ENCODE assay signal across 8 cellular contexts in genomic region chr10:75294866-75295692, GRCh38. TPM values are rescaled to one million over a fixed set of nuclear protein-coding genes. Genes with fewer than 3 reads are reported as not detected.
DNase-seq lines count a peak whose midpoint lies in the region; ATAC-seq, FAIRE-seq and TF ChIP-seq lines count a peak whose summit lies in the region.

No MANE protein-coding gene starts in this region.

- H3K36me3 Mint-ChIP-seq in nephron progenitor cell (ENCODE audit: low read depth), result peaks cover 7% of the 10 kb centered on the region

- ATAC-seq in GM19395 (IDR thresholded peaks at IDR 0.05; ENCODE audit: unreplicated experiment), result peak; percentile 78
- ATAC-seq in stimulated activated naive CD8-positive, alpha-beta T cell treated with anti-CD3 and anti-CD28 coated beads, Interleukin-15, Interleukin-2, amounts not matched to agents 100 U/mL and 50 U/mL, for 24 hours, result peak; percentile 91

- POLR2A ChIA-PET in BJ (lab: Charles Lee), result no interaction called here

- H3K27ac ChIP-seq in Peyer's patch, result peak overlapping the region; percentile 64 to 92 (median 76)

- H3K36me3 ChIP-seq in BJ (ENCODE audit: control insufficient read depth, insufficient read depth, low read length), result no peaks in the 10 kb centered on the region
- no peaks in the 10 kb centered on the region for H3K36me3 ChIP-seq in Peyer's patch

- H3K4me1 Mint-ChIP-seq in nephron progenitor cell, result peaks cover 32% of the 10 kb centered on the region

- peaks cover 0 to 15% (median 4%) of the 10 kb centered on the region in 4 donors for H3K4me1 ChIP-seq in Peyer's patch

- peak overlapping the region; percentile 82 for H3K27ac Mint-ChIP-seq in nephron progenitor cell

- TF ChIP-seq CTCF in BJ (IDR thresholded peaks at IDR 0.05; ENCODE audit: insufficient read depth, low read depth, low read length), result peak; percentile 24
- TF ChIP-seq CTCF in Peyer's patch (IDR thresholded peaks at IDR 0.05), result peak in 4 of 6 experiments; percentile 19 to 57 (median 46)
- TF ChIP-seq CTCF in fibroblast of the aortic adventitia (IDR thresholded peaks at IDR 0.05; ENCODE audit: insufficient read depth, low read length), result peak; percentile 30
- TF ChIP-seq CTCF in nephron progenitor cell (IDR thresholded peaks at IDR 0.05), result no peak

- no peaks in the 10 kb centered on the region for H3K9me3 ChIP-seq in Peyer's patch

- FAIRE-seq in HTR-8/SVneo (lab: Jason Lieb, UNC), result peak; percentile 55

- CTCF ChIA-PET in BJ (lab: Yijun Ruan, JAX), result interaction anchor here (1.4 to 1.8 kb wide), 2 partner anchors 11 to 33 kb away, joined by 3 to 5 read pairs; no protein-coding TSS in a partner anchor

- H3K4me3 ChIP-seq in BJ (ENCODE audit: low read depth, low read length) (peak overlapping the region; percentile 49), Peyer's patch (peak overlapping the region; percentile 44 to 92 (median 74)), fibroblast of the aortic adventitia (ENCODE audit: low read depth, low read length) (peak overlapping the region; percentile 56)

- no peak for TF ChIP-seq POLR2A in Peyer's patch (IDR thresholded peaks at IDR 0.05)

- H3K4me3 Mint-ChIP-seq in nephron progenitor cell, result peak overlapping the region; percentile 76

- peak; percentile 14 for DNase-seq in BJ (ENCODE audit: low read depth)
- peak; percentile 89 for DNase-seq in HTR-8/SVneo (ENCODE audit: insufficient read length, low spot score)
- DNase-seq in Peyer's patch, result peak; percentile 40 to 83 (median 80)
- peak; percentile 43 for DNase-seq in activated effector memory CD4-positive, alpha-beta T cell treated with Interleukin-2 at 50 U/mL for 16 hours
- peak; percentile 95 for DNase-seq in fibroblast of the aortic adventitia (ENCODE audit: low read depth)
- peak; percentile 88 for DNase-seq in nephron progenitor cell
- DNase-seq in stimulated activated naive CD8-positive, alpha-beta T cell treated with anti-CD3 and anti-CD28 coated beads, Interleukin-15, Interleukin-2, amounts not matched to agents 100 U/mL and 50 U/mL, for 24 hours, result peak; percentile 76

- peaks cover 8% of the 10 kb centered on the region for H3K27me3 Mint-ChIP-seq in nephron progenitor cell (ENCODE audit: low read depth, poor library complexity)

- H3K9me3 Mint-ChIP-seq in nephron progenitor cell, result peaks cover 22% of the 10 kb centered on the region

- H3K27me3 ChIP-seq in BJ (ENCODE audit: control insufficient read depth, insufficient read depth, low read length), result peaks cover 11% of the 10 kb centered on the region
- no peaks in the 10 kb centered on the region for H3K27me3 ChIP-seq in Peyer's patch

RNA-seq across cellular contexts. Expression of gene COMTD1, which starts 59.3 kb away (rescaled TPM):
- polyA plus RNA-seq in BJ (2011; rRNA removed), result 3.1 and 3.3 TPM in 2 replicates
- polyA minus RNA-seq in BJ (2011; rRNA and poly(A)+ RNA removed), result 0.51 and 1.3 TPM in 2 replicates
- total RNA-seq in Peyer's patch, result 100 to 1,000 TPM in 3 of 4 donors, 10 to 100 TPM in 1; 86.6 to 205 (median 147) TPM
- 7.0 and 16.3 TPM in 2 replicates for total RNA-seq in fibroblast of the aortic adventitia (ENCODE audit: low replicate concordance)

Comparison
In these comparisons a context has a peak if more than half of its experiments do, and no peak if none do; other contexts are left out.
1. Peak in every context shown above with its lines: DNase-seq, ATAC-seq, H3K4me3 ChIP-seq and H3K27ac ChIP-seq.
2. DNase-seq: peak in every context shown above with its lines; median percentile 95 in fibroblast of the aortic adventitia; 89 in HTR-8/SVneo; 88 in nephron progenitor cell; 80 in Peyer's patch; 76 in stimulated activated naive CD8-positive, alpha-beta T cell treated with anti-CD3 and anti-CD28 coated beads, Interleukin-15, Interleukin-2, amounts not matched to agents 100 U/mL and 50 U/mL, for 24 hours; 43 in activated effector memory CD4-positive, alpha-beta T cell treated with Interleukin-2 at 50 U/mL for 16 hours; 14 in BJ.